9 cellular contexts compared by ENCODE assay signal in the genomic region with DNA sequence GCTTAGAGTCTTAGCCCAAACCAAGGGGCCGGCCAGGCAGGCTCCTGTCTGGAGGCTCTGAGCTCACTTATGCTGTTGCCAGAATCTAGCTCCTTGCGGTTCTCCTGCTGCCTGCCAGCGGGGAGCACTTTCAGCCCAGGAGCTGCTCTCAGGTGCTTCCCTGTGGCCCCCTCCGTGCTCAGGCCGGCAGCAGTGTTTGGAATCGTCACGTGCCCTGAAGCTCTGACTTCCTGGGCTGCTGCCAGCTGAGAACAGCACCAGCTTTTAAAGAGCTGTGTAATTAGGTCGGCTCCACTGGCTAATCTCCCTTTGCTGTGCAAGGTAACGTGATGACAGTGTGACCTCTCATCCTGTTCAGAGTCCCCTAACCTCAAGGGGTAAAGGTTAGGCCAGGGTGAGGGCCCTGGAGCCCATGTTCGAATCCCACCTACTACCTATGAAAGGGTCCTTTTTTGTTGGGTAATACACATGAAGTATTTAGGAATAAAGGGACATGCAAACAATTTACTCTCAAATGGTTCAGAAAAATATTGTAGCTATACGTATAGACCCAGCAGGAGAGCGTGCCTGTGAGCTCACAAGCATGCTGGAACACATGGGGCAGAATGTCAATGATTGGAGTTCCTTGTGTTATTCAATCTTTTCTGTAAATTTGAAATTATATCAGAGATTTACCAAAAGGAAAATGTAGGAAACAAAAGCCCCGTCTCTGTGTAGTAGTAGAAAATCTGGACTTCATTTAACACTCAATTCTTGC. TPM values are rescaled to one million over a fixed set of nuclear protein-coding genes. Genes with fewer than 3 reads are reported as not detected.
DNase-seq lines count a peak whose midpoint lies in the region; TF ChIP-seq lines count a peak whose summit lies in the region.
"Had no signal": no experiment of that assay in that cellular context is flagged by ENCODE, and none has a peak within 500 bp of the region (broad histone marks: within the 10 kb centered on the region; RNA-seq: fewer than 3 reads in every experiment).

No MANE protein-coding gene starts in this region.

- WGBS in thyroid gland, 2 donors: 32 to 37% methylated on average over 13 of the region's 13 CpGs

- H3K4me1 ChIP-seq in right atrium auricular region (peaks cover 0 to 14% of the 10 kb centered on the region in 2 donors), thyroid gland (peaks cover 20 to 26% of the 10 kb centered on the region in 2 donors)

- H3K9me3 ChIP-seq in right atrium auricular region (no peaks in the 10 kb centered on the region), thyroid gland (no peaks in the 10 kb centered on the region)

- no peaks in the 10 kb centered on the region for H3K27me3 ChIP-seq in right atrium auricular region
- no peaks in the 10 kb centered on the region for H3K27me3 ChIP-seq in thyroid gland
- H3K27me3 ChIP-seq: dorsolateral prefrontal cortex had no signal

- H3K36me3 ChIP-seq in right atrium auricular region (peaks cover 13% of the 10 kb centered on the region), thyroid gland (no peaks in the 10 kb centered on the region)

- TF ChIP-seq CTCF in VCaP (conservative IDR thresholded peaks at IDR 0.05) (no peak), right atrium auricular region (IDR thresholded peaks at IDR 0.05) (no peak), thyroid gland (IDR thresholded peaks at IDR 0.05) (peak in 1 of 6 experiments; percentile 11)

- H3K27ac ChIP-seq in VCaP (peak overlapping the region; percentile 81), right atrium auricular region (peak overlapping the region; percentile 35 to 57), thyroid gland (peak overlapping the region; percentile 91 to 95 (median 94))

- TF ChIP-seq POLR2A in thyroid gland (IDR thresholded peaks at IDR 0.05): peak in 1 of 2 donors; percentile 35

- DNase-seq in EH (ENCODE audit: low read depth): peak; percentile 70
- peak; percentile 90 for DNase-seq in NCI-H146 (lab: John Stamatoyannopoulos, UW)
- DNase-seq in right atrium auricular region (ENCODE audit: low spot score): peak; percentile 70
- DNase-seq in thyroid gland: peak; percentile 97 to 98
- DNase-seq in AML-193 (lab: John Stamatoyannopoulos, UW): no peak
- DNase-seq in GM19240 (ENCODE audit: insufficient read length, low spot score): no peak
- no peak for DNase-seq in UCSD-AML1 (lab: John Stamatoyannopoulos, UW; ENCODE audit: unreplicated experiment)

- intact Hi-C loops in thyroid gland (cut with DNase I): no loop called here

- H3K4me3 ChIP-seq in right atrium auricular region: no peak overlapping the region
- no peak overlapping the region for H3K4me3 ChIP-seq in thyroid gland (replicated peaks in 1 of 3)
- H3K4me3 ChIP-seq: dorsolateral prefrontal cortex had no signal

RNA-seq across cellular contexts. Expression of a gene that starts 16.6 kb away (rescaled TPM):
- total RNA-seq in right atrium auricular region (10 to 100 TPM in 1 of 2 donors, 1 to 10 TPM in 1; 7.0 to 11.0 TPM), thyroid gland (10 to 100 TPM; 23.6 to 53.7 (median 39.3) TPM)

RNA-seq across cellular contexts. Expression of a gene that starts 19.0 kb away (rescaled TPM):
- total RNA-seq in right atrium auricular region (100 to 1,000 TPM in 1 of 2 donors, 10 to 100 TPM in 1; 60.7 to 122 TPM), thyroid gland (100 to 1,000 TPM in 2 of 4 donors, 10 to 100 TPM in 2; 43.1 to 113 (median 78.9) TPM)

Comparison
In these comparisons a context has a peak if more than half of its experiments do, and no peak if none do; other contexts are left out.
1. DNase-seq: peak in EH (single experiment), NCI-H146 (single experiment), right atrium auricular region (single experiment) and thyroid gland (2 of 2); none in AML-193 (0 of 2), GM19240 (single experiment) and UCSD-AML1 (single experiment).
2. Peak in every context shown above with its lines, with median percentiles within 50 percentile points of each other: H3K27ac ChIP-seq.